Comparison of ENCODE assay signal across 1 cellular context in the genomic region with DNA sequence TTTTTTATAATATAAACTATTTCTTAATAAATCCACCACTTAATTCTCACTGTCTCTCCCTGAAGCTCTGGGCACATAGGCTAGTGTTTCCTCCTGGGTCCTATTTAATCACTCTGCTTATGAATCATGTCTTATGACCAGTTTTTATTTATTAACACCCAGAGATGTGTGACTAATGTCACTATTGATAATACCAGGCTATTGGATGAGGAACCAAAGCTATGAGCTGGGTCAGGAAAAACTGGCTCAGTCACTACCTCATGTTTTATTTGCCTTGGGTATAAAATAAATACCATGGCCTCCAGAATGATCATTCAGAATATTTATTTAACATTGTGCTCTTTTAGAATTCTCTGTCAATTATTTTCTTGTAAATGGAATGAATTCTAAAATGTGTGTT.
TF ChIP-seq lines count a peak whose summit lies in the region.

No MANE protein-coding gene starts in this region.

TF ChIP-seq in HCT116, 20 proteins besides CTCF, POLR2A, EP300 and RAD21:
- TF ChIP-seq SIN3A (IDR thresholded peaks at IDR 0.05; ENCODE audit: low read depth) (no peak), FOSL1 (IDR thresholded peaks at IDR 0.05; ENCODE audit: low read depth) (0 out of 2 replicates have a peak, but pooled peaks have one; percentile 10), CEBPB (IDR thresholded peaks at IDR 0.05; ENCODE audit: low read depth) (no peak), JUND (IDR thresholded peaks at IDR 0.05) (0 out of 2 replicates have a peak, but pooled peaks have one; percentile 18), EGR1 (IDR thresholded peaks at IDR 0.05; ENCODE audit: low read depth) (no peak), ZFX (IDR thresholded peaks at IDR 0.05) (no peak), SP1 (IDR thresholded peaks at IDR 0.05; ENCODE audit: low read depth) (no peak), TCF7L2 (IDR thresholded peaks at IDR 0.05; ENCODE audit: borderline replicate concordance, extremely low read depth, insufficient read depth, insufficient read length) (no peak), EZH2phosphoT487 (IDR thresholded peaks at IDR 0.05; ENCODE audit: borderline replicate concordance) (no peak)
- TF ChIP-seq, protein P1, sequence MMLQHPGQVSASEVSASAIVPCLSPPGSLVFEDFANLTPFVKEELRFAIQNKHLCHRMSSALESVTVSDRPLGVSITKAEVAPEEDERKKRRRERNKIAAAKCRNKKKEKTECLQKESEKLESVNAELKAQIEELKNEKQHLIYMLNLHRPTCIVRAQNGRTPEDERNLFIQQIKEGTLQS (IDR thresholded peaks at IDR 0.05): no peak
- TF ChIP-seq, protein P2, sequence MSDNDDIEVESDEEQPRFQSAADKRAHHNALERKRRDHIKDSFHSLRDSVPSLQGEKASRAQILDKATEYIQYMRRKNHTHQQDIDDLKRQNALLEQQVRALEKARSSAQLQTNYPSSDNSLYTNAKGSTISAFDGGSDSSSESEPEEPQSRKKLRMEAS (IDR thresholded peaks at IDR 0.05): no peak
- TF ChIP-seq, protein P3, sequence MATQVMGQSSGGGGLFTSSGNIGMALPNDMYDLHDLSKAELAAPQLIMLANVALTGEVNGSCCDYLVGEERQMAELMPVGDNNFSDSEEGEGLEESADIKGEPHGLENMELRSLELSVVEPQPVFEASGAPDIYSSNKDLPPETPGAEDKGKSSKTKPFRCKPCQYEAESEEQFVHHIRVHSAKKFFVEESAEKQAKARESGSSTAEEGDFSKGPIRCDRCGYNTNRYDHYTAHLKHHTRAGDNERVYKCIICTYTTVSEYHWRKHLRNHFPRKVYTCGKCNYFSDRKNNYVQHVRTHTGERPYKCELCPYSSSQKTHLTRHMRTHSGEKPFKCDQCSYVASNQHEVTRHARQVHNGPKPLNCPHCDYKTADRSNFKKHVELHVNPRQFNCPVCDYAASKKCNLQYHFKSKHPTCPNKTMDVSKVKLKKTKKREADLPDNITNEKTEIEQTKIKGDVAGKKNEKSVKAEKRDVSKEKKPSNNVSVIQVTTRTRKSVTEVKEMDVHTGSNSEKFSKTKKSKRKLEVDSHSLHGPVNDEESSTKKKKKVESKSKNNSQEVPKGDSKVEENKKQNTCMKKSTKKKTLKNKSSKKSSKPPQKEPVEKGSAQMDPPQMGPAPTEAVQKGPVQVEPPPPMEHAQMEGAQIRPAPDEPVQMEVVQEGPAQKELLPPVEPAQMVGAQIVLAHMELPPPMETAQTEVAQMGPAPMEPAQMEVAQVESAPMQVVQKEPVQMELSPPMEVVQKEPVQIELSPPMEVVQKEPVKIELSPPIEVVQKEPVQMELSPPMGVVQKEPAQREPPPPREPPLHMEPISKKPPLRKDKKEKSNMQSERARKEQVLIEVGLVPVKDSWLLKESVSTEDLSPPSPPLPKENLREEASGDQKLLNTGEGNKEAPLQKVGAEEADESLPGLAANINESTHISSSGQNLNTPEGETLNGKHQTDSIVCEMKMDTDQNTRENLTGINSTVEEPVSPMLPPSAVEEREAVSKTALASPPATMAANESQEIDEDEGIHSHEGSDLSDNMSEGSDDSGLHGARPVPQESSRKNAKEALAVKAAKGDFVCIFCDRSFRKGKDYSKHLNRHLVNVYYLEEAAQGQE (IDR thresholded peaks at IDR 0.05; ENCODE audit: low read depth): no peak
